In genomic region chr4:48250343-48250742, GRCh38 we compare ENCODE assay signal across 8 cellular contexts. TPM values are rescaled to one million over a fixed set of nuclear protein-coding genes. Genes with fewer than 3 reads are reported as not detected.
"Had no signal": no experiment of that assay in that cellular context is flagged by ENCODE, and none has a peak within 500 bp of the region (broad histone marks: within the 10 kb centered on the region; RNA-seq: fewer than 3 reads in every experiment).

No MANE protein-coding gene starts in this region.

- ATAC-seq: K562 had no signal

- H3K4me3 Mint-ChIP-seq: H9 had no signal

- H3K27ac ChIP-seq: GM23248, HL-60 had no signal

- H3K9ac ChIP-seq: GM23248 had no signal

- H3K4me3 ChIP-seq: GM23248, K562 had no signal

- DNase-seq: GM23248, GOT3, H9, HCEC 1CT, IMR-90, KG1 had no signal

- H3K27ac Mint-ChIP-seq: H9 had no signal

- H2AFZ ChIP-seq: GM23248 had no signal

- FAIRE-seq: K562 had no signal

RNA-seq across cellular contexts. Expression of gene TEC, which starts 19.3 kb away (rescaled TPM):
- total RNA-seq: GM23248 had no signal
- polyA plus RNA-seq: GM23248 had no signal
